26 cellular contexts compared by ENCODE assay signal in genomic region chr4:95533254-95533653, GRCh38. TPM values are rescaled to one million over a fixed set of nuclear protein-coding genes. Genes with fewer than 3 reads are reported as not detected.
"Had no signal": no experiment of that assay in that cellular context is flagged by ENCODE, and none has a peak within 500 bp of the region (broad histone marks: within the 10 kb centered on the region; RNA-seq: fewer than 3 reads in every experiment).

No MANE protein-coding gene starts in this region.

- H3K4me3 Mint-ChIP-seq: activated CD8-positive, alpha-beta T cell treated with anti-CD3 and anti-CD28 coated beads for 36 hours; activated T-cell treated with anti-CD3 and anti-CD28 coated beads, Interleukin-2, amount 50 U/mL, for 72 hours; nephron; stimulated activated effector memory CD8-positive, alpha-beta T cell treated with anti-CD3 and anti-CD28 coated beads, Interleukin-12 subunit alpha, Interleukin-12 subunit beta, amount 100 ng/mL, for 72 hours; stimulated activated naive CD8-positive, alpha-beta T cell treated with anti-CD3 and anti-CD28 coated beads, Interleukin-15, Interleukin-2, amounts not matched to agents 100 ng/mL and 50 ng/mL, for 24 hours; T-helper 1 cell treated with Interleukin-12 subunit alpha and Interleukin-12 subunit beta and Interleukin-4 antibody, amounts not matched to agents 30 μg/mL and 1 μg/mL, for 36 hours had no signal

- H3K36me3 Mint-ChIP-seq: activated naive CD4-positive, alpha-beta T cell treated with anti-CD3 and anti-CD28 coated beads, Interleukin-2, amount 50 U/mL, for 72 hours; stimulated activated effector memory CD8-positive, alpha-beta T cell treated with anti-CD3 and anti-CD28 coated beads, Interleukin-12 subunit alpha, Interleukin-12 subunit beta, amount 100 ng/mL, for 72 hours had no signal

- H3K27me3 ChIP-seq: body of pancreas, heart left ventricle, neutrophil, thyroid gland had no signal

- H3K27ac Mint-ChIP-seq: activated CD8-positive, alpha-beta T cell treated with anti-CD3 and anti-CD28 coated beads for 36 hours; activated naive CD4-positive, alpha-beta T cell treated with anti-CD3 and anti-CD28 coated beads, Interleukin-2, amount 50 U/mL, for 72 hours; activated T-cell treated with anti-CD3 and anti-CD28 coated beads, Interleukin-2, amount 50 U/mL, for 72 hours; progenitor cell of endocrine pancreas; stimulated activated effector memory CD8-positive, alpha-beta T cell treated with anti-CD3 and anti-CD28 coated beads, Interleukin-12 subunit alpha, Interleukin-12 subunit beta, amount 100 ng/mL, for 72 hours; stimulated activated naive CD8-positive, alpha-beta T cell treated with anti-CD3 and anti-CD28 coated beads, Interleukin-15, Interleukin-2, amounts not matched to agents 100 ng/mL and 50 ng/mL, for 24 hours; T-helper 1 cell treated with Interleukin-12 subunit alpha and Interleukin-12 subunit beta and Interleukin-4 antibody, amounts not matched to agents 30 μg/mL and 1 μg/mL, for 36 hours had no signal

- H3K27ac ChIP-seq: body of pancreas, neutrophil, skin epidermis, VCaP had no signal

- H3K9me3 ChIP-seq: body of pancreas, heart left ventricle, neutrophil, thyroid gland had no signal

- H3K4me1 ChIP-seq: body of pancreas had no signal

- DNase-seq: activated CD4-positive, alpha-beta T cell treated with anti-CD3 and anti-CD28 coated beads, Interleukin-2, amount 50 U/mL, for 1 hour; activated CD8-positive, alpha-beta T cell treated with anti-CD3 and anti-CD28 coated beads for 36 hours; activated naive CD4-positive, alpha-beta T cell; activated T-cell treated with anti-CD3 and anti-CD28 coated beads, Interleukin-2, amount 50 U/mL, for 72 hours; anterior cingulate cortex; body of pancreas; cortex of kidney; foreskin fibroblast; heart left ventricle; left ventricle myocardium superior; stimulated activated CD4-positive, alpha-beta T cell treated with anti-CD3 and anti-CD28 coated beads, Interleukin-4, amount 100 ng/mL, for 24 hours; SW 1271; T-helper 9 cell; thyroid gland had no signal

- H3K9me3 Mint-ChIP-seq: activated CD8-positive, alpha-beta T cell treated with anti-CD3 and anti-CD28 coated beads for 36 hours; activated naive CD4-positive, alpha-beta T cell treated with anti-CD3 and anti-CD28 coated beads, Interleukin-2, amount 50 U/mL, for 72 hours; activated T-cell treated with anti-CD3 and anti-CD28 coated beads, Interleukin-2, amount 50 U/mL, for 72 hours; nephron; stimulated activated naive CD8-positive, alpha-beta T cell treated with anti-CD3 and anti-CD28 coated beads, Interleukin-15, Interleukin-2, amounts not matched to agents 100 ng/mL and 50 ng/mL, for 24 hours; T-helper 1 cell treated with Interleukin-12 subunit alpha and Interleukin-12 subunit beta and Interleukin-4 antibody, amounts not matched to agents 30 μg/mL and 1 μg/mL, for 36 hours had no signal

- H3K4me3 ChIP-seq: body of pancreas, skin epidermis, thyroid gland had no signal

- H3K27me3 Mint-ChIP-seq: activated CD8-positive, alpha-beta T cell treated with anti-CD3 and anti-CD28 coated beads for 36 hours; progenitor cell of endocrine pancreas; stimulated activated naive CD8-positive, alpha-beta T cell treated with anti-CD3 and anti-CD28 coated beads, Interleukin-15, Interleukin-2, amounts not matched to agents 100 ng/mL and 50 ng/mL, for 24 hours had no signal

- ATAC-seq: activated CD4-positive, CD25-positive, alpha-beta regulatory T cell treated with anti-CD3 and anti-CD28 coated beads, Interleukin-2, amount 50 U/mL, for 24 hours; activated CD8-positive, alpha-beta T cell treated with anti-CD3 and anti-CD28 coated beads for 36 hours; activated naive CD4-positive, alpha-beta T cell treated with anti-CD3 and anti-CD28 coated beads, Interleukin-2, amount 50 U/mL, for 72 hours; activated T-cell treated with anti-CD3 and anti-CD28 coated beads, Interleukin-2, amount 50 U/mL, for 72 hours; body of pancreas; esophagus mucosa; heart left ventricle; left ventricle myocardium superior; sciatic nerve; stimulated activated effector memory CD8-positive, alpha-beta T cell treated with anti-CD3 and anti-CD28 coated beads, Interleukin-12 subunit alpha, Interleukin-12 subunit beta, amount 100 ng/mL, for 72 hours had no signal

- H3K36me3 ChIP-seq: heart left ventricle, neutrophil, thyroid gland had no signal

- H3K4me1 Mint-ChIP-seq: stimulated activated effector memory CD8-positive, alpha-beta T cell treated with anti-CD3 and anti-CD28 coated beads, Interleukin-12 subunit alpha, Interleukin-12 subunit beta, amount 100 ng/mL, for 72 hours had no signal

RNA-seq across cellular contexts. Expression of gene UNC5C, which starts 15.5 kb away (rescaled TPM):
- total RNA-seq: activated CD8-positive, alpha-beta T cell treated with anti-CD3 and anti-CD28 coated beads for 36 hours; activated naive CD4-positive, alpha-beta T cell treated with anti-CD3 and anti-CD28 coated beads, Interleukin-2, amount 50 U/mL, for 72 hours had no signal
